In genomic region chr16:8892101-8892575, GRCh38 we compare ENCODE assay signal across 10 cellular contexts.
DNase-seq lines count a peak whose midpoint lies in the region; ATAC-seq, FAIRE-seq and TF ChIP-seq lines count a peak whose summit lies in the region.
"Had no signal": no experiment of that assay in that cellular context is flagged by ENCODE, and none has a peak within 500 bp of the region (broad histone marks: within the 10 kb centered on the region; RNA-seq: fewer than 3 reads in every experiment).

No MANE protein-coding gene starts in this region.

- no peaks in the 10 kb centered on the region for H3K27me3 Mint-ChIP-seq in effector memory CD8-positive, alpha-beta T cell

- no peak for TF ChIP-seq CTCF in GM06990 (IDR thresholded peaks at IDR 0.05; ENCODE audit: insufficient read depth, low read length, poor library complexity, severe bottlenecking)

- no peaks in the 10 kb centered on the region for H3K27me3 ChIP-seq in GM06990 (replicated peaks; ENCODE audit: control insufficient read depth, insufficient read depth, low read length)

- no peaks in the 10 kb centered on the region for H3K9me3 Mint-ChIP-seq in effector memory CD8-positive, alpha-beta T cell

- peaks cover 4 to 12% of the 10 kb centered on the region in 2 donors for H3K4me1 Mint-ChIP-seq in effector memory CD8-positive, alpha-beta T cell (ENCODE audit: low read depth in 2 of 2)

- no peak for FAIRE-seq in RCC 7860 (lab: Jason Lieb, UNC)

- H3K36me3 Mint-ChIP-seq in effector memory CD8-positive, alpha-beta T cell (ENCODE audit: insufficient read depth): peaks cover 78% of the 10 kb centered on the region

- H3K36me3 ChIP-seq in GM06990 (ENCODE audit: control insufficient read depth, insufficient read depth, low read length): peaks cover 47% of the 10 kb centered on the region

- ATAC-seq in GM19395 (IDR thresholded peaks at IDR 0.05; ENCODE audit: unreplicated experiment): peak; percentile 38
- ATAC-seq in HG03108 (IDR thresholded peaks at IDR 0.05; ENCODE audit: unreplicated experiment): peak; percentile 21
- ATAC-seq in effector memory CD8-positive, alpha-beta T cell (replicated peaks): no peak
- ATAC-seq: PC-3 had no signal

- peak overlapping the region; percentile 85 to 93 for H3K27ac Mint-ChIP-seq in effector memory CD8-positive, alpha-beta T cell

- peak overlapping the region; percentile 47 to 56 for H3K4me3 Mint-ChIP-seq in effector memory CD8-positive, alpha-beta T cell

- peak overlapping the region; percentile 36 for H3K4me3 ChIP-seq in GM06990 (replicated peaks; ENCODE audit: low read depth, low read length)

- DNase-seq in GM06990 (ENCODE audit: extremely low read depth, insufficient read length) (peak; percentile 72), epidermal melanocyte (ENCODE audit: insufficient read length, low spot score) (no peak), RCC 7860 (ENCODE audit: low spot score) (no peak), GM19240 (ENCODE audit: insufficient read length, low spot score) (no peak)
- no peak for DNase-seq in effector memory CD8-positive, alpha-beta T cell
- DNase-seq in activated CD4-positive, alpha-beta T cell treated with anti-CD3 and anti-CD28 coated beads, Interleukin-2, amount 50 U/mL, for 1 hour: no peak
- DNase-seq: GDM1, PC-3 had no signal
